Comparison of ENCODE assay signal across 8 cellular contexts in genomic region chr3:44476181-44476599, GRCh38.
DNase-seq lines count a peak whose midpoint lies in the region; ATAC-seq lines count a peak whose summit lies in the region.

No MANE protein-coding gene starts in this region.

- DNase-seq in activated T-cell treated with anti-CD3 and anti-CD28 coated beads, Interleukin-2, amount 50 U/mL, for 24 hours, result no peak
- DNase-seq in activated T-cell treated with anti-CD3 and anti-CD28 coated beads, Interleukin-2, amount 50 U/mL, for 48 hours, result no peak
- peak; percentile 5 for DNase-seq in glomerular visceral epithelial cell (ENCODE audit: extremely low spot score)
- DNase-seq in stimulated activated naive B cell treated with anti-CD40 and anti-IgM and Interleukin-4, amounts not matched to agents 10 μg/mL and 1 μg/mL and 100 μg/mL, for 72 hours, result no peak
- DNase-seq in DMS79 (lab: John Stamatoyannopoulos, UW), result no peak
- DNase-seq in NCI-H524 treated with DMSO at 0.1 percent for 48 hours (lab: John Stamatoyannopoulos, UW), result no peak
- DNase-seq in NCI-H446 treated with DMSO at 0.1 percent for 48 hours (lab: John Stamatoyannopoulos, UW), result no peak

- no peak for ATAC-seq in stimulated activated naive B cell treated with anti-CD40 and anti-IgM and Interleukin-4, amounts not matched to agents 10 μg/mL and 1 μg/mL and 100 μg/mL, for 72 hours (replicated peaks)

- no peaks in the 10 kb centered on the region for H3K9me3 Mint-ChIP-seq in activated T-cell treated with anti-CD3 and anti-CD28 coated beads, Interleukin-2, amount 50 U/mL, for 24 hours
- H3K9me3 Mint-ChIP-seq in T-helper 1 cell treated with Interleukin-12 subunit alpha and Interleukin-12 subunit beta and Interleukin-4 antibody, amounts not matched to agents 30 μg/mL and 1 μg/mL, for 36 hours, result no peaks in the 10 kb centered on the region
- no peaks in the 10 kb centered on the region for H3K9me3 Mint-ChIP-seq in stimulated activated naive B cell treated with anti-CD40 and anti-IgM and Interleukin-4, amounts not matched to agents 10 μg/mL and 1 μg/mL and 100 μg/mL, for 72 hours

- peaks cover 48% of the 10 kb centered on the region for H3K4me1 Mint-ChIP-seq in activated T-cell treated with anti-CD3 and anti-CD28 coated beads, Interleukin-2, amount 50 U/mL, for 24 hours (ENCODE audit: low read depth)
- peaks cover 27% of the 10 kb centered on the region for H3K4me1 Mint-ChIP-seq in T-helper 1 cell treated with Interleukin-12 subunit alpha and Interleukin-12 subunit beta and Interleukin-4 antibody, amounts not matched to agents 30 μg/mL and 1 μg/mL, for 36 hours (ENCODE audit: low read depth)
- H3K4me1 Mint-ChIP-seq in stimulated activated naive B cell treated with anti-CD40 and anti-IgM and Interleukin-4, amounts not matched to agents 10 μg/mL and 1 μg/mL and 100 μg/mL, for 72 hours, result peaks cover 15 to 26% of the 10 kb centered on the region in 2 donors

- peak overlapping the region; percentile 73 for H3K27ac Mint-ChIP-seq in activated T-cell treated with anti-CD3 and anti-CD28 coated beads, Interleukin-2, amount 50 U/mL, for 24 hours
- H3K27ac Mint-ChIP-seq in T-helper 1 cell treated with Interleukin-12 subunit alpha and Interleukin-12 subunit beta and Interleukin-4 antibody, amounts not matched to agents 30 μg/mL and 1 μg/mL, for 36 hours, result no peak overlapping the region
- H3K27ac Mint-ChIP-seq in stimulated activated naive B cell treated with anti-CD40 and anti-IgM and Interleukin-4, amounts not matched to agents 10 μg/mL and 1 μg/mL and 100 μg/mL, for 72 hours, result no peak overlapping the region

- peak overlapping the region; percentile 88 for H3K4me3 Mint-ChIP-seq in activated T-cell treated with anti-CD3 and anti-CD28 coated beads, Interleukin-2, amount 50 U/mL, for 24 hours
- peak overlapping the region; percentile 83 for H3K4me3 Mint-ChIP-seq in T-helper 1 cell treated with Interleukin-12 subunit alpha and Interleukin-12 subunit beta and Interleukin-4 antibody, amounts not matched to agents 30 μg/mL and 1 μg/mL, for 36 hours
- H3K4me3 Mint-ChIP-seq in stimulated activated naive B cell treated with anti-CD40 and anti-IgM and Interleukin-4, amounts not matched to agents 10 μg/mL and 1 μg/mL and 100 μg/mL, for 72 hours, result peak overlapping the region; percentile 95 to 98

- peaks cover 11% of the 10 kb centered on the region for H3K36me3 Mint-ChIP-seq in activated T-cell treated with anti-CD3 and anti-CD28 coated beads, Interleukin-2, amount 50 U/mL, for 24 hours (ENCODE audit: low read depth)
- peaks cover 8% of the 10 kb centered on the region for H3K36me3 Mint-ChIP-seq in T-helper 1 cell treated with Interleukin-12 subunit alpha and Interleukin-12 subunit beta and Interleukin-4 antibody, amounts not matched to agents 30 μg/mL and 1 μg/mL, for 36 hours (ENCODE audit: low read depth)
- H3K36me3 Mint-ChIP-seq in stimulated activated naive B cell treated with anti-CD40 and anti-IgM and Interleukin-4, amounts not matched to agents 10 μg/mL and 1 μg/mL and 100 μg/mL, for 72 hours, result peaks cover 7% of the 10 kb centered on the region in 2 donors

- H3K27me3 Mint-ChIP-seq in activated T-cell treated with anti-CD3 and anti-CD28 coated beads, Interleukin-2, amount 50 U/mL, for 24 hours, result no peaks in the 10 kb centered on the region
- no peaks in the 10 kb centered on the region for H3K27me3 Mint-ChIP-seq in T-helper 1 cell treated with Interleukin-12 subunit alpha and Interleukin-12 subunit beta and Interleukin-4 antibody, amounts not matched to agents 30 μg/mL and 1 μg/mL, for 36 hours (ENCODE audit: low read depth)
- H3K27me3 Mint-ChIP-seq in stimulated activated naive B cell treated with anti-CD40 and anti-IgM and Interleukin-4, amounts not matched to agents 10 μg/mL and 1 μg/mL and 100 μg/mL, for 72 hours, result no peaks in the 10 kb centered on the region
